Comparison of ENCODE assay signal across 14 cellular contexts in the genomic region with DNA sequence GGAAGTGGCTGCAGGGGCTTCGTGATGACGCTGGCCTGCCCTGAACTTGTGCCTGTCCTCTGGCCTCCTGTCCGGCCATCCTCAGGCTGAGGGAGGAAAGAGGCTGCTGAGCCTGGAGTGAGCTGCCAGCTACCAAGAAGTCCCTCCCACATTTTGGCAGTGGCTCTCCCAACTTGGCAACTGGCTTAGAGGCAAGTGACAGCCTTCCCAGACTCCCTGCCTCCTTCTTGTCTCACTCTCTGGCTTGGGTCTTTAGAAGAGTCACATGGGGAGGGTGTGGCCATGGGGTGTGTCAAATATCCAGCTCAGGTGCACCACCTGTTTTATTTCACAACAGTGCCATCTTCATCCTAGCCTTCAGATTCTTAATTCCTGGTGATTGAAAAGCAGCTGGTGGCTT.
DNase-seq lines count a peak whose midpoint lies in the region; ATAC-seq, FAIRE-seq and TF ChIP-seq lines count a peak whose summit lies in the region.
"Had no signal": no experiment of that assay in that cellular context is flagged by ENCODE, and none has a peak within 500 bp of the region (broad histone marks: within the 10 kb centered on the region; RNA-seq: fewer than 3 reads in every experiment).

No MANE protein-coding gene starts in this region.

- DNase-seq in NCI-H748 (lab: John Stamatoyannopoulos, UW; ENCODE audit: unreplicated experiment) (peak; percentile 35), NCI-H748 treated with DMSO at 0.1 percent for 48 hours (lab: John Stamatoyannopoulos, UW) (no peak), dorsolateral prefrontal cortex (peak in 7 of 10 donors; percentile 21 to 66 (median 60)), medulla oblongata (ENCODE audit: extremely low spot score) (peak; percentile 82), upper lobe of left lung (peak; percentile 7 to 48), H54 (ENCODE audit: insufficient read length, low spot score) (no peak)
- DNase-seq in activated T-cell treated with anti-CD3 and anti-CD28 coated beads, Interleukin-2, amount 50 U/mL, for 1 hour = no peak
- no peak for DNase-seq in natural killer cell treated with Interleukin-12 subunit alpha and Interleukin-12 subunit beta and Interleukin-15 and Interleukin-18, amount 100 ng/mL, for 72 hours (ENCODE audit: low spot score)
- DNase-seq: ACHN, activated B cell treated with CpG ODN at 0.5 μM for 24 hours, DMS53, SK-N-SH had no signal

- TF ChIP-seq CTCF in dorsolateral prefrontal cortex (IDR thresholded peaks at IDR 0.05 in 54 of 56, conservative IDR thresholded peaks at IDR 0.05 in 2 of 56; ENCODE audit: low read depth in 1 of 56, partially characterized antibody in 56 of 56) (no peak), upper lobe of left lung (IDR thresholded peaks at IDR 0.05) (no peak)

- no peak overlapping the region for H3K27ac Mint-ChIP-seq in natural killer cell treated with Interleukin-12 subunit alpha and Interleukin-12 subunit beta and Interleukin-15 and Interleukin-18, amount 100 ng/mL, for 72 hours
- H3K27ac Mint-ChIP-seq: activated B cell treated with CpG ODN at 0.5 μM for 24 hours, GM23338 had no signal

- H3K4me3 ChIP-seq in dorsolateral prefrontal cortex = no peak overlapping the region
- no peak overlapping the region for H3K4me3 ChIP-seq in upper lobe of left lung
- H3K4me3 ChIP-seq: GM23338 had no signal

- intact Hi-C loops in dorsolateral prefrontal cortex (cut with DNase I) = no loop called here

- peaks cover 16% of the 10 kb centered on the region for H3K9me3 Mint-ChIP-seq in natural killer cell treated with Interleukin-12 subunit alpha and Interleukin-12 subunit beta and Interleukin-15 and Interleukin-18, amount 100 ng/mL, for 72 hours

- peaks cover 20% of the 10 kb centered on the region for H3K36me3 Mint-ChIP-seq in natural killer cell treated with Interleukin-12 subunit alpha and Interleukin-12 subunit beta and Interleukin-15 and Interleukin-18, amount 100 ng/mL, for 72 hours

- H3K36me3 ChIP-seq in upper lobe of left lung = no peaks in the 10 kb centered on the region

- H3K27me3 Mint-ChIP-seq in natural killer cell treated with Interleukin-12 subunit alpha and Interleukin-12 subunit beta and Interleukin-15 and Interleukin-18, amount 100 ng/mL, for 72 hours = no peaks in the 10 kb centered on the region
- H3K27me3 Mint-ChIP-seq: activated B cell treated with CpG ODN at 0.5 μM for 24 hours had no signal

- no peak overlapping the region for H3K4me3 Mint-ChIP-seq in natural killer cell treated with Interleukin-12 subunit alpha and Interleukin-12 subunit beta and Interleukin-15 and Interleukin-18, amount 100 ng/mL, for 72 hours
- H3K4me3 Mint-ChIP-seq: activated B cell treated with CpG ODN at 0.5 μM for 24 hours, GM23338 had no signal

- peaks cover 8 to 11% of the 10 kb centered on the region in 2 donors for H3K4me1 Mint-ChIP-seq in natural killer cell treated with Interleukin-12 subunit alpha and Interleukin-12 subunit beta and Interleukin-15 and Interleukin-18, amount 100 ng/mL, for 72 hours (ENCODE audit: low read depth in 2 of 2)
- H3K4me1 Mint-ChIP-seq: GM23338 had no signal

- H3K27ac ChIP-seq in dorsolateral prefrontal cortex (peak overlapping the region in 19 of 59 donors; percentile 7 to 56 (median 18)), upper lobe of left lung (peak overlapping the region in 3 of 4 donors; percentile 39 to 51 (median 47))

- peaks cover 0 to 12% (median 4%) of the 10 kb centered on the region in 4 donors for H3K9me3 ChIP-seq in upper lobe of left lung

- no peak for TF ChIP-seq EP300 in upper lobe of left lung (IDR thresholded peaks at IDR 0.05)

- peak; percentile 35 to 38 for ATAC-seq in upper lobe of left lung (ENCODE audit: low FRiP score in 2 of 2)
- ATAC-seq in natural killer cell treated with Interleukin-12 subunit alpha and Interleukin-12 subunit beta and Interleukin-15 and Interleukin-18, amount 100 ng/mL, for 72 hours = no peak
- ATAC-seq: GM23338 had no signal

- H3K27me3 ChIP-seq in dorsolateral prefrontal cortex = no peaks in the 10 kb centered on the region
- no peaks in the 10 kb centered on the region for H3K27me3 ChIP-seq in upper lobe of left lung

- TF ChIP-seq POLR2A in upper lobe of left lung (IDR thresholded peaks at IDR 0.05) (no peak), H54 (IDR thresholded peaks at IDR 0.05; ENCODE audit: low read depth, low read length) (no peak)

- WGBS in upper lobe of left lung, 2 donors = 72 to 73% methylated on average over 3 of the region's 3 CpGs

- no peak for FAIRE-seq in H54 (lab: Jason Lieb, UNC)
- FAIRE-seq: bronchial epithelial cell had no signal

- peaks cover 7 to 13% (median 10%) of the 10 kb centered on the region in 4 donors for H3K4me1 ChIP-seq in upper lobe of left lung

Comparison
In these comparisons a context has a peak if more than half of its experiments do, and no peak if none do; other contexts are left out.
1. DNase-seq: peak in NCI-H748 (single experiment), dorsolateral prefrontal cortex (7 of 10), medulla oblongata (single experiment) and upper lobe of left lung (2 of 2); none in NCI-H748 treated with DMSO at 0.1 percent for 48 hours (single experiment), activated T-cell treated with anti-CD3 and anti-CD28 coated beads, Interleukin-2, amount 50 U/mL, for 1 hour (single experiment), H54 (single experiment) and natural killer cell treated with Interleukin-12 subunit alpha and Interleukin-12 subunit beta and Interleukin-15 and Interleukin-18, amount 100 ng/mL, for 72 hours (single experiment).
2. ATAC-seq: peak in upper lobe of left lung (2 of 2); none in natural killer cell treated with Interleukin-12 subunit alpha and Interleukin-12 subunit beta and Interleukin-15 and Interleukin-18, amount 100 ng/mL, for 72 hours (0 of 2).